In genomic region chr9:16367605-16368424, GRCh38 we compare ENCODE assay signal across 14 cellular contexts.
A peak's percentile ranks its signal among the peaks of the same experiment; 100 is the strongest.
DNase-seq lines count a peak whose midpoint lies in the region; ATAC-seq, FAIRE-seq and TF ChIP-seq lines count a peak whose summit lies in the region.
"Had no signal": no experiment of that assay in that cellular context is flagged by ENCODE, and none has a peak within 500 bp of the region (broad histone marks: within the 10 kb centered on the region; RNA-seq: fewer than 3 reads in every experiment).

No MANE protein-coding gene starts in this region.

- H4K20me1 ChIP-seq in HepG2 (ENCODE audit: insufficient read depth, low read length) (no peaks in the 10 kb centered on the region), hepatocyte (ENCODE audit: insufficient read depth, poor library complexity, severe bottlenecking) (no peaks in the 10 kb centered on the region)

- intact Hi-C loops in HepG2 (cut with micrococcal nuclease; ENCODE audit: unreplicated experiment) = no loop called here

- no peak for ATAC-seq in GM19463 (IDR thresholded peaks at IDR 0.05; ENCODE audit: unreplicated experiment)
- no peak for ATAC-seq in HepG2

- H2AFZ ChIP-seq in HepG2 (ENCODE audit: low read length) (no peak overlapping the region), hepatocyte (no peak overlapping the region)

- CTCF ChIA-PET in HepG2 (lab: Yijun Ruan, JAX; ENCODE audit: low intra/inter-chr PET ratio, low total read pairs) = no interaction called here

- H3K9ac ChIP-seq in HepG2 (ENCODE audit: insufficient read depth, low read depth, low read length) = no peak overlapping the region
- H3K9ac ChIP-seq: KMS-11 had no signal

- TF ChIP-seq POLR2A in HepG2 (IDR thresholded peaks at IDR 0.05; ENCODE audit: insufficient read depth in 1 of 2, low read depth in 2 of 2, low read length in 2 of 2) = no peak

- H3K79me2 ChIP-seq in HepG2 (ENCODE audit: insufficient read depth, low read length) = no peaks in the 10 kb centered on the region
- H3K79me2 ChIP-seq in hepatocyte = no peaks in the 10 kb centered on the region

- in situ Hi-C loops in HepG2 (cut with HindIII; ENCODE audit: extremely low pct_ligation_motif_present, low pct_unique_long_range_greater_than_20kb) = no loop called here

- H3K27me3 ChIP-seq in HepG2 (ENCODE audit: control insufficient read depth in 1 of 2, insufficient read depth in 2 of 2, low read length in 2 of 2) (no peaks in the 10 kb centered on the region; a peak in 1 of 5 replicates), hepatocyte (no peaks in the 10 kb centered on the region)

- H3K4me1 ChIP-seq in HepG2 (ENCODE audit: insufficient read depth, low read length) (no peaks in the 10 kb centered on the region), hepatocyte (ENCODE audit: insufficient read depth) (no peaks in the 10 kb centered on the region)

- POLR2A ChIA-PET in HepG2 (lab: Yijun Ruan, JAX) = no interaction called here

- H3K27ac Mint-ChIP-seq in HFFc6 = peak overlapping the region; percentile 75

- peaks cover 18% of the 10 kb centered on the region for H3K36me3 Mint-ChIP-seq in HFFc6 (ENCODE audit: low read depth)

- H3K9me3 ChIP-seq in HepG2 (ENCODE audit: low read length) (no peaks in the 10 kb centered on the region), hepatocyte (ENCODE audit: low read depth) (no peaks in the 10 kb centered on the region)

- H3K4me3 ChIP-seq in WI38 (ENCODE audit: low read depth, low read length) (peak overlapping the region; percentile 18; the same call in 1 of the 2 replicates), HepG2 (replicated peaks in 1 of 3; ENCODE audit: insufficient read depth in 1 of 3, low read depth in 2 of 3, low read length in 3 of 3) (no peak overlapping the region), hepatocyte (no peak overlapping the region)

- H3K9me3 Mint-ChIP-seq in HFFc6 = no peaks in the 10 kb centered on the region

- no peaks in the 10 kb centered on the region for H3K9me2 ChIP-seq in hepatocyte (replicated peaks; ENCODE audit: insufficient read depth)

- H3K4me3 Mint-ChIP-seq in HFFc6 = peak overlapping the region; percentile 74

- H3K4me2 ChIP-seq in HepG2 (ENCODE audit: low read depth, low read length) = no peak overlapping the region
- H3K4me2 ChIP-seq in hepatocyte = no peak overlapping the region
- H3K4me2 ChIP-seq: KMS-11 had no signal

- TF ChIP-seq EP300 in HepG2 (IDR thresholded peaks at IDR 0.05; ENCODE audit: low read depth in 2 of 2, low read length in 2 of 2) = no peak
- no peak for TF ChIP-seq EP300 in HepG2 (CRISPR knock-in tag; IDR thresholded peaks at IDR 0.05; ENCODE audit: borderline replicate concordance)

- H3K4me1 Mint-ChIP-seq in HFFc6 (ENCODE audit: low read depth) = peaks cover 43% of the 10 kb centered on the region

- no peak overlapping the region for H3K27ac ChIP-seq in HepG2 (ENCODE audit: extremely low read length, insufficient read depth, low read length)
- no peak overlapping the region for H3K27ac ChIP-seq in hepatocyte
- H3K27ac ChIP-seq: KMS-11 had no signal

- H3K36me3 ChIP-seq in HepG2 (replicated peaks in 1 of 2; ENCODE audit: control insufficient read depth in 1 of 2, insufficient read depth in 2 of 2, low read length in 2 of 2) (no peaks in the 10 kb centered on the region), hepatocyte (replicated peaks; ENCODE audit: insufficient read depth, low read depth) (no peaks in the 10 kb centered on the region)

- FAIRE-seq in HepG2 (lab: Jason Lieb, UNC) = no peak
- FAIRE-seq: GM12891 had no signal

- 26% methylated on average over 5 of the region's 10 CpGs for WGBS in HepG2 (ENCODE audit: low lambda C conversion rate)
- WGBS in hepatocyte (ENCODE audit: low lambda C conversion rate, missing lambda C conversion rate) = 76% methylated on average over 10 of the region's 10 CpGs

- BruUV-seq in HepG2 (replicated peaks; lab: Mats Ljungman, UMichigan) = no TSS peak

- DNase-seq in AG08396 (ENCODE audit: low spot score) = peak; percentile 34
- peak; percentile 85 for DNase-seq in HFFc6
- peak; percentile 30 for DNase-seq in glomerular visceral epithelial cell (ENCODE audit: extremely low spot score)
- DNase-seq in RKO (ENCODE audit: low spot score) = no peak
- DNase-seq in HepG2 (ENCODE audit: low spot score) = no peak
- DNase-seq in hepatocyte (ENCODE audit: low spot score) = no peak
- DNase-seq: activated CD8-positive, alpha-beta memory T cell treated with anti-CD3 and anti-CD28 coated beads for 24 hours; activated gamma-delta T cell treated with Interleukin-2 at 50 U/mL for 16 hours; SIG-M5; stimulated activated CD4-positive, alpha-beta T cell treated with anti-CD3 and anti-CD28 coated beads, Interleukin-12 subunit alpha, Interleukin-12 subunit beta, amount 100 ng/mL, for 4 hours had no signal

- no peak for TF ChIP-seq CTCF in HFFc6 (IDR thresholded peaks at IDR 0.05)
- TF ChIP-seq CTCF in WI38 (IDR thresholded peaks at IDR 0.05; ENCODE audit: low read depth, low read length) = no peak
- no peak for TF ChIP-seq CTCF in HepG2 (CRISPR knock-in tag; IDR thresholded peaks at IDR 0.05)
- TF ChIP-seq CTCF in hepatocyte (IDR thresholded peaks at IDR 0.05; ENCODE audit: poor library complexity) = no peak

- no peaks in the 10 kb centered on the region for H3K27me3 Mint-ChIP-seq in HFFc6 (ENCODE audit: insufficient read depth)

- no peak for TF ChIP-seq RAD21 in HepG2 (CRISPR knock-in tag; IDR thresholded peaks at IDR 0.05)

TF ChIP-seq in HepG2, 621 proteins besides CTCF, POLR2A, EP300 and RAD21:
- TF ChIP-seq ZBTB26 (CRISPR knock-in tag; IDR thresholded peaks at IDR 0.05; ENCODE audit: borderline replicate concordance) (no peak), ZNF468 (CRISPR knock-in tag; IDR thresholded peaks at IDR 0.05) (no peak), ZNF414 (CRISPR knock-in tag; IDR thresholded peaks at IDR 0.05) (no peak), ZNF879 (CRISPR knock-in tag; IDR thresholded peaks at IDR 0.05) (no peak), PTBP1 (IDR thresholded peaks at IDR 0.05; ENCODE audit: low read depth, low read length, poor library complexity, severe bottlenecking) (no peak), ZNF33B (CRISPR knock-in tag; IDR thresholded peaks at IDR 0.05) (no peak), THAP9 (CRISPR knock-in tag; IDR thresholded peaks at IDR 0.05; ENCODE audit: borderline replicate concordance) (no peak)

Comparison
In these comparisons a context has a peak if more than half of its experiments do, and no peak if none do; other contexts are left out.
1. DNase-seq: peak in AG08396 (single experiment), HFFc6 (single experiment) and glomerular visceral epithelial cell (single experiment); none in RKO (single experiment), HepG2 (single experiment) and hepatocyte (single experiment).